22 cellular contexts compared by ENCODE assay signal in genomic region chr7:100917018-100917365, GRCh38. TPM values are rescaled to one million over a fixed set of nuclear protein-coding genes. Genes with fewer than 3 reads are reported as not detected.
DNase-seq lines count a peak whose midpoint lies in the region; ATAC-seq, FAIRE-seq and TF ChIP-seq lines count a peak whose summit lies in the region.
"Had no signal": no experiment of that assay in that cellular context is flagged by ENCODE, and none has a peak within 500 bp of the region (broad histone marks: within the 10 kb centered on the region; RNA-seq: fewer than 3 reads in every experiment).

No MANE protein-coding gene starts in this region.

- peaks cover 16% of the 10 kb centered on the region; the same call in 2 of the 3 replicates for H3K4me1 Mint-ChIP-seq in GM23338

- no peaks in the 10 kb centered on the region for H4K20me1 ChIP-seq in GM23338 (replicated peaks; ENCODE audit: insufficient read depth)
- H4K20me1 ChIP-seq: BLaER1 had no signal

- no peak overlapping the region for H2BK120ac ChIP-seq in trophoblast cell (ENCODE audit: insufficient read depth, low read length, poor library complexity)

- H3K27ac Mint-ChIP-seq in GM23338: no peak overlapping the region
- H3K27ac Mint-ChIP-seq: CD8-positive, alpha-beta memory T cell; IgD-negative memory B cell had no signal

- peaks cover 11% of the 10 kb centered on the region for H3K4me1 ChIP-seq in GM23338 (ENCODE audit: insufficient read depth)
- H3K4me1 ChIP-seq in left lung: no peaks in the 10 kb centered on the region
- H3K4me1 ChIP-seq in trophoblast cell (ENCODE audit: control insufficient read depth in 1 of 2, insufficient read depth in 2 of 2, low read length in 2 of 2): peaks cover 0 to 8% of the 10 kb centered on the region in 2 experiments
- H3K4me1 ChIP-seq: BLaER1 had no signal

- no peak overlapping the region for H3K4me3 Mint-ChIP-seq in GM23338
- H3K4me3 Mint-ChIP-seq: CD4-positive, CD25-positive, alpha-beta regulatory T cell; H9 had no signal

- no peaks in the 10 kb centered on the region for H3K36me3 Mint-ChIP-seq in GM23338 (ENCODE audit: low read depth)
- H3K36me3 Mint-ChIP-seq: CD4-positive, CD25-positive, alpha-beta regulatory T cell; CD8-positive, alpha-beta memory T cell had no signal

- H3K27me3 Mint-ChIP-seq in GM23338 (ENCODE audit: insufficient read depth, low read depth, poor library complexity): peaks cover 8% of the 10 kb centered on the region

- TF ChIP-seq CTCF in 22Rv1 (IDR thresholded peaks at IDR 0.05) (no peak), GM23338 (conservative IDR thresholded peaks at IDR 0.05; ENCODE audit: low read depth in 2 of 2) (no peak), left lung (IDR thresholded peaks at IDR 0.05) (no peak), D721Med (IDR thresholded peaks at IDR 0.05; ENCODE audit: insufficient read depth, missing control alignments) (no peak)

- no peak overlapping the region for H2BK5ac ChIP-seq in trophoblast cell (ENCODE audit: low read depth, low read length, poor library complexity)

- H3K9me3 ChIP-seq in left lung: no peaks in the 10 kb centered on the region
- peaks cover 3% of the 10 kb centered on the region for H3K9me3 ChIP-seq in trophoblast cell (ENCODE audit: insufficient read depth, low read depth, low read length)
- H3K9me3 ChIP-seq: BLaER1 had no signal

- H3K79me1 ChIP-seq in trophoblast cell (ENCODE audit: low read length): no peaks in the 10 kb centered on the region

- H2BK12ac ChIP-seq in trophoblast cell (ENCODE audit: low read length): peak overlapping the region; percentile 17

- no peaks in the 10 kb centered on the region for H3K9me3 Mint-ChIP-seq in GM23338
- H3K9me3 Mint-ChIP-seq: CD8-positive, alpha-beta memory T cell; IgD-negative memory B cell had no signal

- no peak overlapping the region for H3K4me2 ChIP-seq in GM23338
- H3K4me2 ChIP-seq in trophoblast cell (ENCODE audit: low read length): no peak overlapping the region
- H3K4me2 ChIP-seq: BLaER1 had no signal

- no peak overlapping the region for H2AK5ac ChIP-seq in trophoblast cell (ENCODE audit: low read length)

- WGBS in trophoblast cell (ENCODE audit: extremely low coverage, insufficient coverage, insufficient read length): no CpG with 5 or more reads among the region's 10 CpGs

- no peaks in the 10 kb centered on the region for H3K79me2 ChIP-seq in GM23338 (replicated peaks; ENCODE audit: insufficient read depth)
- no peaks in the 10 kb centered on the region for H3K79me2 ChIP-seq in trophoblast cell (ENCODE audit: control insufficient read depth, insufficient read depth, low read length, poor library complexity)

- intact Hi-C loops in left lung (cut with DNase I): no loop called here

- ATAC-seq in GM23338 (no peak), left lung (peak; percentile 19), HG03045 (IDR thresholded peaks at IDR 0.05; ENCODE audit: unreplicated experiment) (no peak), HG03175 (IDR thresholded peaks at IDR 0.05; ENCODE audit: unreplicated experiment) (no peak)
- ATAC-seq: HepG2 had no signal

- H3K23ac ChIP-seq in trophoblast cell (ENCODE audit: low read length): no peak overlapping the region

- H3K4me3 ChIP-seq in GM23338 (no peak overlapping the region), left lung (peak overlapping the region in 1 of 2 donors; percentile 16), trophoblast cell (ENCODE audit: low read depth, low read length) (no peak overlapping the region)
- H3K4me3 ChIP-seq: BLaER1 had no signal

- no peak overlapping the region for H3K4ac ChIP-seq in trophoblast cell (ENCODE audit: low read depth, low read length)

- H3F3A ChIP-seq in GM23338 (replicated peaks; ENCODE audit: low read depth): no peaks in the 10 kb centered on the region

- no peaks in the 10 kb centered on the region for H3K27me3 ChIP-seq in GM23338 (ENCODE audit: insufficient read depth)
- peaks cover 0 to 6% of the 10 kb centered on the region in 2 donors for H3K27me3 ChIP-seq in left lung
- H3K27me3 ChIP-seq in trophoblast cell (ENCODE audit: insufficient read depth, low read length): no peaks in the 10 kb centered on the region
- H3K27me3 ChIP-seq: BLaER1 had no signal

- no peak overlapping the region for H3K9ac ChIP-seq in trophoblast cell (ENCODE audit: low read length)
- H3K9ac ChIP-seq: BLaER1 had no signal

- no peak overlapping the region for H4K12ac ChIP-seq in trophoblast cell (ENCODE audit: low read depth, low read length)

- no peaks in the 10 kb centered on the region for H3K36me3 ChIP-seq in GM23338 (ENCODE audit: insufficient read depth)
- no peaks in the 10 kb centered on the region for H3K36me3 ChIP-seq in left lung
- H3K36me3 ChIP-seq in trophoblast cell (ENCODE audit: control insufficient read depth in 1 of 2, insufficient read depth in 2 of 2, low read length in 2 of 2): no peaks in the 10 kb centered on the region
- H3K36me3 ChIP-seq: BLaER1 had no signal

- FAIRE-seq in D721Med (lab: Jason Lieb, UNC) (no peak), RCC 7860 (lab: Jason Lieb, UNC) (no peak)
- FAIRE-seq: GM12892, GM18507, HepG2 had no signal

- peak overlapping the region; percentile 54; the same call in 1 of the 2 replicates for H2AFZ ChIP-seq in GM23338
- no peak overlapping the region for H2AFZ ChIP-seq in trophoblast cell (ENCODE audit: insufficient read depth, low read length, poor library complexity)

- no peak overlapping the region for H3K14ac ChIP-seq in trophoblast cell (ENCODE audit: low read length)

- H3K9me2 ChIP-seq in GM23338 (ENCODE audit: insufficient read depth): no peaks in the 10 kb centered on the region

- no peak overlapping the region for H4K8ac ChIP-seq in trophoblast cell (ENCODE audit: low read depth, low read length)

- H3K18ac ChIP-seq in trophoblast cell (ENCODE audit: low read length): no peak overlapping the region

- H4K91ac ChIP-seq in trophoblast cell (ENCODE audit: low read depth, low read length): peak overlapping the region; percentile 28

- DNase-seq in GM23338 (ENCODE audit: low spot score) (no peak), left lung (no peak), trophoblast cell (no peak), D721Med (ENCODE audit: insufficient read length, low spot score) (no peak), RCC 7860 (ENCODE audit: low spot score) (no peak)
- DNase-seq: 8988T; CD4-positive, CD25-positive, alpha-beta regulatory T cell; CD8-positive, alpha-beta memory T cell; COR-L47; GDM1; GOT3; H9; KBM-7 had no signal

- H3K27ac ChIP-seq in 22Rv1: peak overlapping the region; percentile 65
- no peak overlapping the region for H3K27ac ChIP-seq in GM23338 (ENCODE audit: low read depth)
- peak overlapping the region; percentile 5 to 55 for H3K27ac ChIP-seq in left lung
- no peak overlapping the region for H3K27ac ChIP-seq in trophoblast cell (ENCODE audit: low read depth, low read length)
- H3K27ac ChIP-seq: BLaER1 had no signal

TF ChIP-seq in GM23338, 12 proteins besides CTCF, POLR2A, EP300 and RAD21 (continues in another document):
- no peak for TF ChIP-seq ZNF331 (CRISPR knock-in tag; IDR thresholded peaks at IDR 0.05; ENCODE audit: low read depth)
- no peak for TF ChIP-seq ZNF114 (CRISPR knock-in tag; IDR thresholded peaks at IDR 0.05)
- no peak for TF ChIP-seq EZH2phosphoT487 (IDR thresholded peaks at IDR 0.05; ENCODE audit: unreplicated experiment)

RNA-seq across cellular contexts. Expression of gene ACHE, which starts 21.3 kb away (rescaled TPM):
- 1.5 and 3.7 TPM in 2 replicates for total RNA-seq in GM23338 (2014; rRNA removed; shearing (Covaris generic))
- polyA plus RNA-seq in GM23338 (2016; fragmentation: Nextera tagmentation; extraction: Ambion mirVana): 3.6 and 3.9 TPM in 2 replicates
- total RNA-seq in left lung: 1 to 10 TPM; 2.4 to 3.3 TPM
- 10.2 and 11.1 TPM in 2 replicates for polyA plus RNA-seq in trophoblast cell (2013)
- polyA plus RNA-seq: CD4-positive, CD25-positive, alpha-beta regulatory T cell; IgD-negative memory B cell had no signal

RNA-seq across cellular contexts. Expression of gene UFSP1, which starts 27.5 kb away (rescaled TPM):
- 11.5 and 11.8 TPM in 2 replicates for total RNA-seq in GM23338 (2014; rRNA removed; shearing (Covaris generic))
- polyA plus RNA-seq in GM23338 (2016; fragmentation: Nextera tagmentation; extraction: Ambion mirVana): 2.0 and 4.1 TPM in 2 replicates
- 1 to 10 TPM; 1.8 to 4.4 TPM for total RNA-seq in left lung
- 1.4 and 1.6 TPM in 2 replicates for polyA plus RNA-seq in trophoblast cell (2013)

RNA-seq across cellular contexts. Expression of gene MUC3A, which starts 32.3 kb away (rescaled TPM):
- 16.3 and 19.1 TPM in 2 replicates for total RNA-seq in GM23338 (2014; rRNA removed; shearing (Covaris generic))
- 44.4 and 45.7 TPM in 2 replicates for polyA plus RNA-seq in GM23338 (2016; fragmentation: Nextera tagmentation; extraction: Ambion mirVana)
- 1 to 10 TPM; 2.9 to 3.6 TPM for total RNA-seq in left lung
- polyA plus RNA-seq in trophoblast cell (2013): 6.0 and 6.1 TPM in 2 replicates
- total RNA-seq: CD4-positive, CD25-positive, alpha-beta regulatory T cell; CD8-positive, alpha-beta memory T cell; HepG2 had no signal
- polyA plus RNA-seq: AG04450; CD4-positive, CD25-positive, alpha-beta regulatory T cell; CD8-positive, alpha-beta memory T cell; IgD-negative memory B cell had no signal

RNA-seq across cellular contexts. Expression of gene SRRT, which starts 42.1 kb away (rescaled TPM):
- total RNA-seq in GM23338 (2014; rRNA removed; shearing (Covaris generic)): 98.3 and 113 TPM in 2 replicates
- polyA plus RNA-seq in GM23338 (2016; fragmentation: Nextera tagmentation; extraction: Ambion mirVana): 125 and 140 TPM in 2 replicates
- 100 to 1,000 TPM in 1 of 2 donors, 10 to 100 TPM in 1; 91.4 to 119 TPM for total RNA-seq in left lung
- 115 and 117 TPM in 2 replicates for polyA plus RNA-seq in trophoblast cell (2013)

RNA-seq across cellular contexts. Expression of gene TRIP6, which starts 49.8 kb away (rescaled TPM):
- total RNA-seq in GM23338 (2014; rRNA removed; shearing (Covaris generic)): 106 and 112 TPM in 2 replicates
- polyA plus RNA-seq in GM23338 (2016; fragmentation: Nextera tagmentation; extraction: Ambion mirVana): 44.6 and 45.0 TPM in 2 replicates
- 10 to 100 TPM; 72.9 to 84.9 TPM for total RNA-seq in left lung
- 75.4 and 76.0 TPM in 2 replicates for polyA plus RNA-seq in trophoblast cell (2013)

Comparison
In these comparisons a context has a peak if more than half of its experiments do, and no peak if none do; other contexts are left out.
1. H3K27ac ChIP-seq: peak in 22Rv1 (single experiment) and left lung (2 of 2); none in GM23338 (single experiment) and trophoblast cell (single experiment).